ENCODE assay signal across 27 cellular contexts in the genomic region with DNA sequence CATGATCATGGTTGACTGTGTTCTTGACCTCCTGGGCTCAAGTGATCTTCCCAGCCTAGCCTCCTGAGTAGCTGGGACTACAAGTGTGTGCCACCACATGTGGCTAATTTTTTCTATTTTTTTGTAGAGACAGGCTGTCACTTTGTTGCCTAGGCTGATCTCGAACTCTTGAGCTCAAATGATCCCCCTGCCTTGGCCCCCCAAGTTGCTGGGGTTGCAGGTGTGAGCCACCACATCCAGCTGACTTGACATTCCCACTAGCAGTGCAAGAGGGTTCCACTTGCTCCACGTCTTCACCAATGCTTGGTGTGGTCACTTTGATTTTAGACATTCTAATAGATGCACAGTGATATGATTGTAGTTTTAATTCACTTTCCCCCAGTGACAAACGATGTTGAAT. TPM values are rescaled to one million over a fixed set of nuclear protein-coding genes. Genes with fewer than 3 reads are reported as not detected.
A peak's percentile ranks its signal among the peaks of the same experiment; 100 is the strongest.
DNase-seq lines count a peak whose midpoint lies in the region; ATAC-seq, FAIRE-seq and TF ChIP-seq lines count a peak whose summit lies in the region.
"Had no signal": no experiment of that assay in that cellular context is flagged by ENCODE, and none has a peak within 500 bp of the region (broad histone marks: within the 10 kb centered on the region; RNA-seq: fewer than 3 reads in every experiment).

No MANE protein-coding gene starts in this region.

- no peak overlapping the region for H2AK5ac ChIP-seq in H1 (ENCODE audit: low read depth, low read length)

- TF ChIP-seq POLR2A in K562 (conservative IDR thresholded peaks at IDR 0.05), result no peak
- TF ChIP-seq POLR2A in H1 (IDR thresholded peaks at IDR 0.05; ENCODE audit: control extremely low read depth in 1 of 2, low read depth in 2 of 2, low read length in 2 of 2), result no peak

- H2AFZ ChIP-seq in K562 (ENCODE audit: low read depth, low read length) (peak overlapping the region; percentile 34; the same call in 1 of the 2 replicates), H1 (ENCODE audit: low read length) (no peak overlapping the region)

- in situ Hi-C loops in K562 (cut with MboI), result no loop called here

- H3K4me1 ChIP-seq in K562 (replicated peaks in 1 of 2; ENCODE audit: control insufficient read depth in 2 of 2, insufficient read depth in 2 of 2, low read length in 2 of 2), result peaks cover 7 to 11% of the 10 kb centered on the region in 2 experiments; a peak in 4 of 5 replicates
- H3K4me1 ChIP-seq in H1 (replicated peaks in 1 of 4; ENCODE audit: control insufficient read depth in 3 of 4, insufficient read depth in 4 of 4, low read length in 3 of 4), result peaks cover 0 to 2% (median 0%) of the 10 kb centered on the region in 4 experiments; a peak in 1 of 7 replicates
- peaks cover 5% of the 10 kb centered on the region for H3K4me1 ChIP-seq in endodermal cell (ENCODE audit: control insufficient read depth, insufficient read depth, low read length)
- H3K4me1 ChIP-seq: A549; BE2C; BLaER1 treated with 17β-estradiol and CSF1 and Interleukin-3, amounts not matched to agents 10 nM and 100 nM had no signal

- no peak overlapping the region for H2BK15ac ChIP-seq in H1 (ENCODE audit: low read length)

- H3K27ac Mint-ChIP-seq in osteocyte (ENCODE audit: unreplicated experiment) (no peak overlapping the region), endodermal cell (no peak overlapping the region)
- H3K27ac Mint-ChIP-seq: CD14-positive monocyte; CD4-positive, alpha-beta T cell; CD8-positive, alpha-beta memory T cell; H9 had no signal

- TF ChIP-seq RAD21 in K562 (CRISPR knock-in tag; conservative IDR thresholded peaks at IDR 0.05 in 1 of 2, IDR thresholded peaks at IDR 0.05 in 1 of 2), result no peak
- no peak for TF ChIP-seq RAD21 in H1 (IDR thresholded peaks at IDR 0.05 in 1 of 2, conservative IDR thresholded peaks at IDR 0.05 in 1 of 2; ENCODE audit: low read depth in 2 of 2, low read length in 2 of 2)

- H3K9ac ChIP-seq in K562 (ENCODE audit: insufficient read depth in 1 of 2, low read depth in 2 of 2, low read length in 2 of 2) (no peak overlapping the region), H1 (replicated peaks in 1 of 4; ENCODE audit: extremely low read depth in 1 of 4, low read depth in 3 of 4, low read length in 3 of 4) (no peak overlapping the region), endodermal cell (ENCODE audit: extremely low read depth, low read length, poor library complexity, severe bottlenecking) (no peak overlapping the region)
- H3K9ac ChIP-seq: BLaER1 treated with 17β-estradiol and CSF1 and Interleukin-3, amounts not matched to agents 10 nM and 100 nM had no signal

- H3K23me2 ChIP-seq in H1 (ENCODE audit: low read depth, low read length), result no peaks in the 10 kb centered on the region

- H3K4me2 ChIP-seq in K562 (ENCODE audit: insufficient read depth, low read length), result no peak overlapping the region
- no peak overlapping the region for H3K4me2 ChIP-seq in H1 (ENCODE audit: insufficient read depth in 1 of 2, low read depth in 2 of 2, low read length in 2 of 2)
- H3K4me2 ChIP-seq: A549; BLaER1 treated with 17β-estradiol and CSF1 and Interleukin-3, amounts not matched to agents 10 nM and 100 nM had no signal

- H3K79me2 ChIP-seq in K562 (ENCODE audit: control insufficient read depth, insufficient read depth, low read length) (no peaks in the 10 kb centered on the region), H1 (ENCODE audit: control insufficient read depth in 1 of 2, insufficient read depth in 2 of 2, low read length in 2 of 2) (no peaks in the 10 kb centered on the region)

- H3K36me3 ChIP-seq in K562 (ENCODE audit: control insufficient read depth, insufficient read depth, low read length) (no peaks in the 10 kb centered on the region), H1 (ENCODE audit: control insufficient read depth in 2 of 4, insufficient read depth in 4 of 4, low read length in 3 of 4) (no peaks in the 10 kb centered on the region), endodermal cell (ENCODE audit: control insufficient read depth, insufficient read depth, low read length) (no peaks in the 10 kb centered on the region)
- H3K36me3 ChIP-seq: BE2C; BLaER1 treated with 17β-estradiol and CSF1 and Interleukin-3, amounts not matched to agents 10 nM and 100 nM had no signal

- FAIRE-seq in K562 (lab: Jason Lieb, UNC), result no peak
- FAIRE-seq in H1 (lab: Jason Lieb, UNC), result no peak
- FAIRE-seq: A549, D721Med, GM12878, GM18507 had no signal

- H3K36me3 Mint-ChIP-seq in osteocyte (ENCODE audit: unreplicated experiment) (peaks cover 2% of the 10 kb centered on the region), endodermal cell (ENCODE audit: low read depth) (peaks cover 1% of the 10 kb centered on the region)
- H3K36me3 Mint-ChIP-seq: CD14-positive monocyte had no signal

- H3K56ac ChIP-seq in H1 (replicated peaks; ENCODE audit: insufficient read length, low read depth, low read length), result no peak overlapping the region

- no TSS peak for BruUV-seq in K562 (replicated peaks; lab: Mats Ljungman, UMichigan)

- H2BK5ac ChIP-seq in H1 (ENCODE audit: low read depth, low read length), result no peak overlapping the region

- H3K18ac ChIP-seq in H1 (ENCODE audit: extremely low read depth, low read length), result no peak overlapping the region

- H3K9me3 ChIP-seq in K562 (replicated peaks; ENCODE audit: control insufficient read depth, insufficient read depth, low read depth, low read length), result no peaks in the 10 kb centered on the region
- H3K9me3 ChIP-seq in H1 (ENCODE audit: insufficient read depth in 2 of 2, low read depth in 1 of 2, low read length in 1 of 2), result no peaks in the 10 kb centered on the region
- peaks cover 36% of the 10 kb centered on the region for H3K9me3 ChIP-seq in endodermal cell (ENCODE audit: control insufficient read depth, low read length)
- H3K9me3 ChIP-seq: BE2C had no signal

- no peak overlapping the region for H3K4me3 Mint-ChIP-seq in osteocyte (ENCODE audit: unreplicated experiment)
- no peak overlapping the region for H3K4me3 Mint-ChIP-seq in endodermal cell
- H3K4me3 Mint-ChIP-seq: CD14-positive monocyte; CD4-positive, alpha-beta T cell; CD8-positive, alpha-beta memory T cell; H9 had no signal

- no peak for TF ChIP-seq EP300 in K562 (IDR thresholded peaks at IDR 0.05; ENCODE audit: low read length)
- no peak for TF ChIP-seq EP300 in H1 (IDR thresholded peaks at IDR 0.05; ENCODE audit: borderline replicate concordance in 1 of 2, low read depth in 2 of 2, low read length in 2 of 2)

- 24% methylated on average over 3 of the region's 3 CpGs for WGBS in K562 (ENCODE audit: insufficient coverage, low coverage, missing lambda C conversion rate)
- 90% methylated on average over 3 of the region's 3 CpGs; no CpG with 5 or more reads in 1 of the 2 experiments for WGBS in H1 (ENCODE audit: extremely low coverage in 1 of 2, insufficient coverage in 1 of 2, insufficient read length in 1 of 2, insufficient replicate concordance in 2 of 2, low coverage in 1 of 2, low lambda C conversion rate in 2 of 2, missing lambda C conversion rate in 1 of 2), 2 experiments
- 93 to 100% methylated on average over 2 to 3 of the region's 3 CpGs for WGBS in endodermal cell (ENCODE audit: insufficient coverage in 1 of 2, insufficient read length in 1 of 2), 2 experiments

- POLR2A ChIA-PET in K562 (lab: Yijun Ruan, JAX), result interaction anchor here (0.7 kb wide), 1 partner anchor 34 kb away, joined by 3 read pairs; no protein-coding TSS in a partner anchor
- POLR2A ChIA-PET in H1 (lab: Charles Lee; ENCODE audit: partially characterized antibody), result no interaction called here

- no peak overlapping the region for H2BK12ac ChIP-seq in H1 (ENCODE audit: low read depth, low read length)

- no peak overlapping the region for H4K5ac ChIP-seq in H1 (ENCODE audit: insufficient read length, low read depth, low read length)

- no peak overlapping the region for H3K4me3 ChIP-seq in K562
- no peak overlapping the region for H3K4me3 ChIP-seq in H1 (ENCODE audit: extremely low read depth in 1 of 4, insufficient read depth in 2 of 4, low read depth in 3 of 4, low read length in 4 of 4)
- H3K4me3 ChIP-seq in endodermal cell (ENCODE audit: low read length), result no peak overlapping the region
- H3K4me3 ChIP-seq: A549; BLaER1 treated with 17β-estradiol and CSF1 and Interleukin-3, amounts not matched to agents 10 nM and 100 nM; GM12878 had no signal

- H2BK120ac ChIP-seq in H1 (replicated peaks; ENCODE audit: low read depth, low read length), result no peak overlapping the region

- H3K14ac ChIP-seq in H1 (ENCODE audit: insufficient read length), result no peak overlapping the region

- peak; percentile 58 for DNase-seq in cardiac septum (ENCODE audit: low spot score)
- no peak for DNase-seq in left ventricle myocardium superior
- DNase-seq in K562 (ENCODE audit: extremely low read depth in 1 of 4, low spot score in 3 of 4), result no peak
- DNase-seq in H1 (ENCODE audit: low read depth in 1 of 2, low spot score in 2 of 2), result no peak
- peak; percentile 54 for DNase-seq in osteocyte (ENCODE audit: extremely low spot score, unreplicated experiment)
- DNase-seq in endodermal cell, result no peak
- no peak for DNase-seq in NCI-H345 (lab: John Stamatoyannopoulos, UW)
- no peak for DNase-seq in T1000 (lab: John Stamatoyannopoulos, UW)
- DNase-seq: 8988T; ACHN; AML-193; BE2C; CD4-positive, alpha-beta T cell; CD8-positive, alpha-beta memory T cell; DMS 273 treated with DMSO at 0.1 percent for 48 hours; DMS79; EL; GDM1; GOT3; H9 had no signal

- ATAC-seq in left ventricle myocardium superior (no peak), K562 (no peak)
- ATAC-seq: A549, GM12878, HCT116 had no signal

- intact Hi-C loops in cardiac septum (cut with DNase I) (no loop called here), left ventricle myocardium superior (cut with micrococcal nuclease) (no loop called here), K562 (cut with micrococcal nuclease) (no loop called here)

- H3K27me3 Mint-ChIP-seq in osteocyte (ENCODE audit: unreplicated experiment) (no peaks in the 10 kb centered on the region), endodermal cell (ENCODE audit: insufficient read depth) (no peaks in the 10 kb centered on the region)
- H3K27me3 Mint-ChIP-seq: CD4-positive, alpha-beta T cell had no signal

- TF ChIP-seq CTCF in K562 (IDR thresholded peaks at IDR 0.05 in 2 of 3, conservative IDR thresholded peaks at IDR 0.05 in 1 of 3; ENCODE audit: insufficient read depth in 2 of 3, low read depth in 1 of 3, low read length in 3 of 3) (no peak), H1 (IDR thresholded peaks at IDR 0.05; ENCODE audit: control extremely low read depth in 1 of 3, insufficient read depth in 1 of 3, low read depth in 1 of 3, low read length in 3 of 3) (no peak), osteocyte (IDR thresholded peaks at IDR 0.05) (no peak), endodermal cell (conservative IDR thresholded peaks at IDR 0.05) (no peak)

- H3K23ac ChIP-seq in H1 (ENCODE audit: insufficient read length), result no peak overlapping the region

- H2BK20ac ChIP-seq in H1 (ENCODE audit: low read length), result no peak overlapping the region

- H4K20me1 ChIP-seq in K562 (replicated peaks; ENCODE audit: control insufficient read depth, insufficient read depth, low read length), result no peaks in the 10 kb centered on the region
- no peaks in the 10 kb centered on the region for H4K20me1 ChIP-seq in H1 (replicated peaks in 1 of 2; ENCODE audit: control insufficient read depth in 1 of 2, insufficient read depth in 2 of 2, low read length in 2 of 2)
- H4K20me1 ChIP-seq: BLaER1 treated with 17β-estradiol and CSF1 and Interleukin-3, amounts not matched to agents 10 nM and 100 nM had no signal

- H3K4me1 Mint-ChIP-seq in osteocyte (ENCODE audit: unreplicated experiment) (no peaks in the 10 kb centered on the region), endodermal cell (peaks cover 19% of the 10 kb centered on the region)
- H3K4me1 Mint-ChIP-seq: CD14-positive monocyte; CD8-positive, alpha-beta memory T cell had no signal

- no peak overlapping the region for H3K4ac ChIP-seq in H1 (replicated peaks; ENCODE audit: insufficient read length, low read depth, low read length)

- H3K27ac ChIP-seq in K562 (ENCODE audit: extremely low read depth, low read depth, low read length) (no peak overlapping the region), H1 (ENCODE audit: low read depth, low read length) (no peak overlapping the region), endodermal cell (ENCODE audit: low read depth, low read length) (no peak overlapping the region)
- H3K27ac ChIP-seq: A549; BLaER1 treated with 17β-estradiol and CSF1 and Interleukin-3, amounts not matched to agents 10 nM and 100 nM had no signal

- no peaks in the 10 kb centered on the region for H3K79me1 ChIP-seq in H1 (ENCODE audit: low read depth, low read length)

- H3K9me3 Mint-ChIP-seq in osteocyte (ENCODE audit: unreplicated experiment) (peaks cover 8% of the 10 kb centered on the region), endodermal cell (peaks cover 22% of the 10 kb centered on the region)
- H3K9me3 Mint-ChIP-seq: CD4-positive, alpha-beta T cell had no signal

- CTCF ChIA-PET in K562 (lab: Yijun Ruan, JAX; ENCODE audit: low intra/inter-chr PET ratio) (no interaction called here), H1 (lab: Charles Lee; ENCODE audit: partially characterized antibody) (interaction anchor here (0.9 to 2.3 kb wide), 2 partner anchors 17 to 185 kb away, joined by 3 to 10 read pairs; no protein-coding TSS in a partner anchor)

- H4K91ac ChIP-seq in H1 (replicated peaks; ENCODE audit: insufficient read length, low read length), result no peak overlapping the region

- H3K27me3 ChIP-seq in K562 (ENCODE audit: control insufficient read depth in 2 of 2, insufficient read depth in 2 of 2, low read length in 2 of 2) (no peaks in the 10 kb centered on the region), H1 (replicated peaks in 1 of 4; ENCODE audit: control insufficient read depth in 3 of 4, extremely low read depth in 1 of 4, insufficient read depth in 3 of 4, low read length in 3 of 4) (no peaks in the 10 kb centered on the region), endodermal cell (ENCODE audit: control insufficient read depth, insufficient read depth, low read length, poor library complexity, severe bottlenecking) (no peaks in the 10 kb centered on the region)
- H3K27me3 ChIP-seq: BE2C; BLaER1 treated with 17β-estradiol and CSF1 and Interleukin-3, amounts not matched to agents 10 nM and 100 nM had no signal

- H4K8ac ChIP-seq in H1 (ENCODE audit: extremely low read depth, insufficient read depth, low read length), result peak overlapping the region; percentile 57; the same call in 1 of the 2 replicates

- H3K9me1 ChIP-seq in K562 (ENCODE audit: control insufficient read depth, insufficient read depth, low read length), result no peaks in the 10 kb centered on the region

RNA-seq across cellular contexts. Expression of a gene that starts 25.1 kb away (rescaled TPM):
- not detected for total RNA-seq in cardiac septum
- not detected for total RNA-seq in left ventricle myocardium superior
- total RNA-seq in K562 (2011; cell fraction: chromatin; rRNA removed; ENCODE audit: low replicate concordance), result 5.2 and 7.0 TPM in 2 replicates
- total RNA-seq in K562 (2011; cell fraction: nucleolus; rRNA removed), result 4.5 and 10.0 TPM in 2 replicates
- total RNA-seq in K562 (2011; cell fraction: nucleoplasm; rRNA removed), result 2.8 and 5.3 TPM in 2 replicates
- 1.4 and 1.6 TPM in 2 replicates for total RNA-seq in K562 (2014; rRNA removed)
- total RNA-seq in K562 (2014; rRNA removed; fragmentation: Illumina TruSeq; extraction: Trizol), result 1.2 and 1.4 TPM in 2 replicates
- total RNA-seq in K562 (2015; rRNA removed; fragmentation: Illumina TruSeq; extraction: Trizol), result 5.0 and 5.2 TPM in 2 replicates
- total RNA-seq in K562 (2021), result 1.6 and 2.5 TPM in 2 replicates
- 4.0 and 5.1 TPM in 2 replicates for polyA plus RNA-seq in K562 (2011; rRNA removed)
- polyA plus RNA-seq in K562 (2011; cell fraction: cytosol; rRNA removed), result 2.3 and 5.8 TPM in 2 replicates
- 10.4 and 19.4 TPM in 2 replicates for polyA plus RNA-seq in K562 (2011; cell fraction: nucleus; rRNA removed)
- 2.4 and 3.1 TPM in 2 replicates for polyA plus RNA-seq in K562 (2012)
- 0.54 and 1.5 TPM in 2 replicates for polyA plus RNA-seq in K562 (2014; fragmentation: Illumina TruSeq; extraction: Trizol)
- polyA plus RNA-seq in K562 (2014; fragmentation: Nextera tagmentation; extraction: Ambion mirVana), result under 1 TPM; 0.11 to 0.38 TPM
- polyA plus RNA-seq in K562 (2014; rRNA removed), result 1.6 TPM in 2 replicates
- polyA minus RNA-seq in K562 (2011; rRNA and poly(A)+ RNA removed), result 0.98 and 1.4 TPM in 2 replicates
- polyA minus RNA-seq in K562 (2011; cell fraction: cytosol; rRNA and poly(A)+ RNA removed), result 0.86 and 1.3 TPM in 2 replicates
- 3.7 and 4.4 TPM in 2 replicates for polyA minus RNA-seq in K562 (2011; cell fraction: nucleus; rRNA and poly(A)+ RNA removed)
- total RNA-seq in H1 (2021; fragmentation: NEBNext Ultra II Directional; extraction: Animal tissue kit (Norgen Biotek cat#: 25700)), result 5.0 and 6.2 TPM in 2 replicates
- 9.1 and 23.2 TPM in 2 replicates for polyA plus RNA-seq in H1 (2011; rRNA removed)
- polyA plus RNA-seq in H1 (2011; cell fraction: cytosol; rRNA removed), result 20.6 TPM
- polyA plus RNA-seq in H1 (2011; cell fraction: nucleus; rRNA removed), result 31.1 TPM
- polyA plus RNA-seq in H1 (2012, experiment 1 of 2), result 6.0 to 7.8 TPM (median 6.8 TPM) in 4 replicates
- polyA plus RNA-seq in H1 (2012, experiment 2 of 2), result 4.2 TPM
- 2.4 TPM for polyA plus RNA-seq in H1 (2013, experiment 1 of 2)
- polyA plus RNA-seq in H1 (2013, experiment 2 of 2), result 2.5 TPM
- 3.7 and 4.8 TPM in 2 replicates for polyA minus RNA-seq in H1 (2011; rRNA and poly(A)+ RNA removed)
- 5.5 TPM for polyA minus RNA-seq in H1 (2011; cell fraction: cytosol; rRNA and poly(A)+ RNA removed)
- 6.6 TPM for polyA minus RNA-seq in H1 (2011; cell fraction: nucleus; rRNA and poly(A)+ RNA removed)
- total RNA-seq in osteocyte, result not detected in 2 replicates
- 100 to 1,000 TPM; 800 to 857 TPM for total RNA-seq in endodermal cell
- polyA plus RNA-seq in endodermal cell (2013, experiment 1 of 2), result 184 TPM
- polyA plus RNA-seq in endodermal cell (2013, experiment 2 of 2), result 223 TPM
- total RNA-seq: CD4-positive, alpha-beta T cell; CD8-positive, alpha-beta memory T cell; GM12878 had no signal
- polyA plus RNA-seq: CD14-positive monocyte; CD8-positive, alpha-beta memory T cell; GM12878 had no signal

RNA-seq across cellular contexts. Expression of a gene that starts 38.2 kb away (rescaled TPM):
- total RNA-seq in cardiac septum (not detected), left ventricle myocardium superior (not detected), K562 (2014; rRNA removed) (0.08 and 0.09 TPM in 2 replicates), K562 (2014; rRNA removed; fragmentation: Illumina TruSeq; extraction: Trizol) (not detected in 2 replicates), K562 (2015; rRNA removed; fragmentation: Illumina TruSeq; extraction: Trizol) (0.07 and 0.08 TPM in 2 replicates), K562 (2021) (0.07 and 0.16 TPM in 2 replicates), osteocyte (0.08 TPM in 1 of 2 replicates, not detected in the other), endodermal cell (under 1 TPM; 0.35 to 0.44 TPM)
- total RNA-seq in K562 (2011; cell fraction: chromatin; rRNA removed; ENCODE audit: low replicate concordance), result 0.72 and 1.5 TPM in 2 replicates
- 0.26 and 0.83 TPM in 2 replicates for total RNA-seq in K562 (2011; cell fraction: nucleolus; rRNA removed)
- total RNA-seq in K562 (2011; cell fraction: nucleoplasm; rRNA removed), result 0.59 and 0.84 TPM in 2 replicates
- polyA plus RNA-seq in K562 (2011; rRNA removed) (not detected in 2 replicates), K562 (2014; fragmentation: Illumina TruSeq; extraction: Trizol) (not detected in 2 replicates), K562 (2014; fragmentation: Nextera tagmentation; extraction: Ambion mirVana) (not detected), K562 (2014; rRNA removed) (not detected in 2 replicates), H1 (2011; rRNA removed) (0.12 and 0.93 TPM in 2 replicates)
- polyA plus RNA-seq in K562 (2011; cell fraction: cytosol; rRNA removed), result not detected in 2 replicates
- polyA plus RNA-seq in K562 (2011; cell fraction: nucleus; rRNA removed), result 0.08 and 0.13 TPM in 2 replicates
- polyA plus RNA-seq in K562 (2012), result 0.04 TPM in 1 of 2 replicates, not detected in the other
- polyA minus RNA-seq in K562 (2011; rRNA and poly(A)+ RNA removed), result 0.04 and 0.06 TPM in 2 replicates
- not detected in 2 replicates for polyA minus RNA-seq in K562 (2011; cell fraction: cytosol; rRNA and poly(A)+ RNA removed)
- 0.67 and 1.00 TPM in 2 replicates for polyA minus RNA-seq in K562 (2011; cell fraction: nucleus; rRNA and poly(A)+ RNA removed)
- 0.21 and 0.28 TPM in 2 replicates for total RNA-seq in H1 (2021; fragmentation: NEBNext Ultra II Directional; extraction: Animal tissue kit (Norgen Biotek cat#: 25700))
- 0.79 TPM for polyA plus RNA-seq in H1 (2011; cell fraction: cytosol; rRNA removed)
- 3.0 TPM for polyA plus RNA-seq in H1 (2011; cell fraction: nucleus; rRNA removed)
- 0.12 to 0.21 TPM (median 0.20 TPM) in 3 of 4 replicates, not detected in the other for polyA plus RNA-seq in H1 (2012, experiment 1 of 2)
- polyA plus RNA-seq in H1 (2012, experiment 2 of 2), result not detected
- 0.04 TPM for polyA plus RNA-seq in H1 (2013, experiment 1 of 2)
- 0.06 TPM for polyA plus RNA-seq in H1 (2013, experiment 2 of 2)
- polyA minus RNA-seq in H1 (2011; rRNA and poly(A)+ RNA removed), result 0.07 and 0.22 TPM in 2 replicates
- polyA minus RNA-seq in H1 (2011; cell fraction: cytosol; rRNA and poly(A)+ RNA removed), result 1.1 TPM
- 2.2 TPM for polyA minus RNA-seq in H1 (2011; cell fraction: nucleus; rRNA and poly(A)+ RNA removed)
- 57.5 TPM for polyA plus RNA-seq in endodermal cell (2013, experiment 1 of 2)
- polyA plus RNA-seq in endodermal cell (2013, experiment 2 of 2), result 36.3 TPM
- total RNA-seq: CD8-positive, alpha-beta memory T cell had no signal
- polyA plus RNA-seq: A549; CD14-positive monocyte; CD8-positive, alpha-beta memory T cell; GM12878 had no signal

Comparison
In these comparisons a context has a peak if more than half of its experiments do, and no peak if none do; other contexts are left out.
1. DNase-seq: peak in cardiac septum (single experiment) and osteocyte (single experiment); none in left ventricle myocardium superior (single experiment), K562 (0 of 4), H1 (0 of 2), endodermal cell (single experiment), NCI-H345 (single experiment) and T1000 (single experiment).
2. RNA of a gene that starts 25.1 kb away (total RNA-seq): 800 to 857 TPM in endodermal cell; 5.0 to 6.2 TPM in H1, 1.2 to 10.0 TPM in K562, not detected in osteocyte, not detected in cardiac septum (single experiment) and not detected in left ventricle myocardium superior (single experiment); every median in the first group is over 10 times any median in the second.